Comparison of ENCODE assay signal across 13 cellular contexts in the genomic region with DNA sequence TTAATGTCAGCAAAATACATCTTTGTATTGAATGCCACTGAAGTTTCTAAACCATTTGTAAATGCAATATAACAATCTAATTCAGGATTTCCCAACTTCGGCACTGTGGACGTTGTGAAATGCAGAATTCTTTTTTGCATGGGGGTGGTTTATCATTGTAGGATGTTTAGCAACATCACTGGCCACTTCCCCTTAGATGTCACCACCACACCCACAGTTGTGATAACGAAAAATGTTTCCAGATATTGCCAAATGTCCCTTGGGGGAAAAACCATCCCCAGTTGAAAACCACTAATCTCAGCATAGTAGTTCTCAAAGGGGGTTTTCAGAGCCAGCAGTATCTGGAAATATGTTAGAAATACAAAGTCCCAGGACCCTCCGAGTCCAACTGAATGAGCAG.
DNase-seq lines count a peak whose midpoint lies in the region; ATAC-seq and TF ChIP-seq lines count a peak whose summit lies in the region.
"Had no signal": no experiment of that assay in that cellular context is flagged by ENCODE, and none has a peak within 500 bp of the region (broad histone marks: within the 10 kb centered on the region; RNA-seq: fewer than 3 reads in every experiment).

No MANE protein-coding gene starts in this region.

- ATAC-seq in Right ventricle myocardium superior (ENCODE audit: poor library complexity): peak; percentile 73
- ATAC-seq: activated CD8-positive, alpha-beta T cell treated with anti-CD3 and anti-CD28 coated beads, Interleukin-2, amount 10 ng/mL, durations not matched to agents 7 days and 5 days had no signal

- intact Hi-C loops in Right ventricle myocardium superior (cut with DNase I): no loop called here
- intact Hi-C loops in cardiac septum (cut with DNase I): no loop called here
- intact Hi-C loops in posterior cingulate gyrus (cut with DNase I): no loop called here

- no peak overlapping the region for H3K4me3 ChIP-seq in foreskin fibroblast (ENCODE audit: low read depth in 1 of 2, low read length in 2 of 2)

- DNase-seq in Right ventricle myocardium superior (no peak), cardiac septum (ENCODE audit: low spot score) (no peak), RPMI7951 (ENCODE audit: low read depth) (peak; percentile 4), foreskin fibroblast (peak; percentile 3 to 47), posterior cingulate gyrus (no peak), NCI-H1092 (lab: John Stamatoyannopoulos, UW) (no peak), NCI-H1048 (lab: John Stamatoyannopoulos, UW) (no peak)
- DNase-seq in stimulated activated CD4-positive, alpha-beta T cell treated with anti-CD3 and anti-CD28 coated beads, Interleukin-4, amount 100 ng/mL, for 24 hours: no peak
- DNase-seq: activated CD8-positive, alpha-beta T cell treated with anti-CD3 and anti-CD28 coated beads, Interleukin-2, amount 10 ng/mL, durations not matched to agents 7 days and 5 days; DMS 273 treated with DMSO at 0.1 percent for 48 hours; hippocampal formation; NCI-H1694; NCI-H510A treated with DMSO at 0.1 percent for 48 hours had no signal

- TF ChIP-seq CTCF in foreskin fibroblast (IDR thresholded peaks at IDR 0.05; ENCODE audit: low read depth, low read length): no peak

Comparison
In these comparisons a context has a peak if more than half of its experiments do, and no peak if none do; other contexts are left out.
1. DNase-seq: peak in RPMI7951 (single experiment) and foreskin fibroblast (2 of 2); none in Right ventricle myocardium superior (single experiment), cardiac septum (single experiment), posterior cingulate gyrus (0 of 10), stimulated activated CD4-positive, alpha-beta T cell treated with anti-CD3 and anti-CD28 coated beads, Interleukin-4, amount 100 ng/mL, for 24 hours (single experiment), NCI-H1092 (single experiment) and NCI-H1048 (single experiment).